13 cellular contexts compared by ENCODE assay signal in genomic region chr11:82557274-82557673, GRCh38.
DNase-seq lines count a peak whose midpoint lies in the region; ATAC-seq, FAIRE-seq and TF ChIP-seq lines count a peak whose summit lies in the region.
"Had no signal": no experiment of that assay in that cellular context is flagged by ENCODE, and none has a peak within 500 bp of the region (broad histone marks: within the 10 kb centered on the region; RNA-seq: fewer than 3 reads in every experiment).

No MANE protein-coding gene starts in this region.

- no peak overlapping the region for H3K4me3 Mint-ChIP-seq in T-helper 17 cell
- no peak overlapping the region for H3K4me3 Mint-ChIP-seq in CD4-positive, alpha-beta memory T cell

- no peak overlapping the region for H3K4me3 ChIP-seq in CD4-positive, alpha-beta memory T cell (ENCODE audit: low read length in 2 of 2)
- H3K4me3 ChIP-seq: gastrocnemius medialis, pancreas had no signal

- intact Hi-C loops in CD4-positive, alpha-beta memory T cell (cut with micrococcal nuclease): no loop called here

- peak; percentile 75 for FAIRE-seq in GM12892 (lab: Jason Lieb, UNC)
- FAIRE-seq: pancreas had no signal

- ATAC-seq in GM19467 (IDR thresholded peaks at IDR 0.05; ENCODE audit: unreplicated experiment) (peak; percentile 96), HG03108 (IDR thresholded peaks at IDR 0.05; ENCODE audit: unreplicated experiment) (peak; percentile 96), T-helper 17 cell (peak; percentile 60)
- ATAC-seq: gastrocnemius medialis had no signal

- TF ChIP-seq POLR2A in GM12892 (IDR thresholded peaks at IDR 0.05; ENCODE audit: low read depth, low read length): no peak

- no peaks in the 10 kb centered on the region for H3K27me3 ChIP-seq in CD4-positive, alpha-beta memory T cell (ENCODE audit: insufficient read depth, low read length)
- H3K27me3 ChIP-seq: gastrocnemius medialis, pancreas had no signal

- no peaks in the 10 kb centered on the region for H3K9me3 ChIP-seq in T-helper 17 cell (ENCODE audit: control insufficient read depth, low read length, poor library complexity, severe bottlenecking)
- H3K9me3 ChIP-seq in CD4-positive, alpha-beta memory T cell (ENCODE audit: control insufficient read depth in 1 of 2, low read length in 2 of 2): no peaks in the 10 kb centered on the region
- H3K9me3 ChIP-seq: gastrocnemius medialis, pancreas had no signal

- H3K4me1 ChIP-seq in CD4-positive, alpha-beta memory T cell (ENCODE audit: insufficient read depth, low read length): no peaks in the 10 kb centered on the region
- H3K4me1 ChIP-seq: gastrocnemius medialis, pancreas had no signal

- H3K27ac ChIP-seq in CD4-positive, alpha-beta memory T cell (ENCODE audit: low read depth, low read length): no peak overlapping the region
- H3K27ac ChIP-seq: gastrocnemius medialis, pancreas had no signal

- no peaks in the 10 kb centered on the region for H3K36me3 ChIP-seq in CD4-positive, alpha-beta memory T cell (ENCODE audit: insufficient read depth, low read length)
- H3K36me3 ChIP-seq: gastrocnemius medialis, pancreas had no signal

- no peak for DNase-seq in GM12892 (ENCODE audit: insufficient read length)
- no peak for DNase-seq in T-helper 17 cell
- no peak for DNase-seq in activated CD4-positive, alpha-beta T cell treated with anti-CD3 and anti-CD28 coated beads, Interleukin-2, amount 50 U/mL, for 1 hour
- DNase-seq in CD4-positive, alpha-beta memory T cell: no peak
- DNase-seq in T-helper 2 cell: no peak
- no peak for DNase-seq in amniotic stem cell (lab: John Stamatoyannopoulos, UW)
- DNase-seq: DMS53; stimulated activated naive CD4-positive, alpha-beta T cell treated with Interleukin-2 at 50 U/mL for 16 hours; SW 1271 had no signal

- H3K36me3 Mint-ChIP-seq in T-helper 17 cell (ENCODE audit: low read depth): no peaks in the 10 kb centered on the region
- no peaks in the 10 kb centered on the region for H3K36me3 Mint-ChIP-seq in CD4-positive, alpha-beta memory T cell

- no peaks in the 10 kb centered on the region for H3K4me1 Mint-ChIP-seq in T-helper 17 cell
- no peaks in the 10 kb centered on the region for H3K4me1 Mint-ChIP-seq in CD4-positive, alpha-beta memory T cell

- H3K27ac Mint-ChIP-seq in T-helper 17 cell: no peak overlapping the region
- H3K27ac Mint-ChIP-seq in CD4-positive, alpha-beta memory T cell: no peak overlapping the region

- peaks cover 0 to 6% (median 0%) of the 10 kb centered on the region in 8 donors for H3K9me3 Mint-ChIP-seq in CD4-positive, alpha-beta memory T cell

- POLR2A ChIA-PET in CD4-positive, alpha-beta memory T cell (lab: Charles Lee; ENCODE audit: partially characterized antibody): no interaction called here

- H3K27me3 Mint-ChIP-seq in T-helper 17 cell: no peaks in the 10 kb centered on the region
- no peaks in the 10 kb centered on the region for H3K27me3 Mint-ChIP-seq in CD4-positive, alpha-beta memory T cell

- CTCF ChIA-PET in CD4-positive, alpha-beta memory T cell (lab: Charles Lee; ENCODE audit: partially characterized antibody): no interaction called here
